1 cellular context compared by ENCODE assay signal in genomic region chr19:36081385-36081784, GRCh38.
TF ChIP-seq lines count a peak whose summit lies in the region.

No MANE protein-coding gene starts in this region.

TF ChIP-seq in IMR-90, 13 proteins besides CTCF, POLR2A, EP300 and RAD21:
- no peak for TF ChIP-seq BHLHE40 (IDR thresholded peaks at IDR 0.05; ENCODE audit: low read depth, low read length)
- no peak for TF ChIP-seq RCOR1 (IDR thresholded peaks at IDR 0.05; ENCODE audit: insufficient replicate concordance, low read length)
- no peak for TF ChIP-seq RFX5 (IDR thresholded peaks at IDR 0.05; ENCODE audit: low read depth, low read length)
- no peak for TF ChIP-seq CHD1 (IDR thresholded peaks at IDR 0.05; ENCODE audit: low read depth, low read length)
- no peak for TF ChIP-seq SMC3 (IDR thresholded peaks at IDR 0.05; ENCODE audit: low read depth, low read length)
- TF ChIP-seq MXI1 (IDR thresholded peaks at IDR 0.05; ENCODE audit: borderline replicate concordance, low read depth, low read length) = no peak
- no peak for TF ChIP-seq CEBPB (IDR thresholded peaks at IDR 0.05; ENCODE audit: low read depth, low read length)
- TF ChIP-seq MAFK (IDR thresholded peaks at IDR 0.05; ENCODE audit: low read depth, low read length) = no peak
- TF ChIP-seq USF2 (IDR thresholded peaks at IDR 0.05; ENCODE audit: low read depth, low read length) = no peak
- no peak for TF ChIP-seq FOS (IDR thresholded peaks at IDR 0.05; ENCODE audit: low read depth, low read length)
- TF ChIP-seq ELK1 (IDR thresholded peaks at IDR 0.05; ENCODE audit: borderline replicate concordance, low read depth, low read length) = no peak
- TF ChIP-seq NFE2L2 (IDR thresholded peaks at IDR 0.05; ENCODE audit: low read depth, low read length) = no peak
- no peak for TF ChIP-seq MAZ (IDR thresholded peaks at IDR 0.05; ENCODE audit: borderline replicate concordance, low read depth, low read length)
